Comparison of ENCODE assay signal across 14 cellular contexts in genomic region chr2:217551229-217551909, GRCh38.
DNase-seq lines count a peak whose midpoint lies in the region; ATAC-seq and TF ChIP-seq lines count a peak whose summit lies in the region.
"Had no signal": no experiment of that assay in that cellular context is flagged by ENCODE, and none has a peak within 500 bp of the region (broad histone marks: within the 10 kb centered on the region; RNA-seq: fewer than 3 reads in every experiment).

No MANE protein-coding gene starts in this region.

- H3K27ac Mint-ChIP-seq in mesothelial cell of epicardium, result peak overlapping the region; percentile 94
- H3K27ac Mint-ChIP-seq: T-helper 2 cell treated with Interferon-gamma antibody and Interleukin-4, amounts not matched to agents 5 μg/mL and 100 μg/mL, for 36 hours had no signal

- H3K27ac ChIP-seq in spleen, result no peak overlapping the region
- H3K27ac ChIP-seq: body of pancreas, skin epidermis had no signal

- TF ChIP-seq RAD21 in Ishikawa (IDR thresholded peaks at IDR 0.05; ENCODE audit: low read depth), result no peak

- no peak for ATAC-seq in GM21381 (IDR thresholded peaks at IDR 0.05; ENCODE audit: unreplicated experiment)
- ATAC-seq: body of pancreas had no signal

- no peaks in the 10 kb centered on the region for H3K4me1 ChIP-seq in spleen
- H3K4me1 ChIP-seq: body of pancreas had no signal

- H3K27me3 ChIP-seq in spleen (replicated peaks in 1 of 7), result no peaks in the 10 kb centered on the region

- TF ChIP-seq EP300 in Ishikawa (IDR thresholded peaks at IDR 0.05; ENCODE audit: borderline replicate concordance), result no peak

- peaks cover 12% of the 10 kb centered on the region for H3K36me3 Mint-ChIP-seq in mesothelial cell of epicardium

- peaks cover 0 to 1% (median 0%) of the 10 kb centered on the region in 8 donors for H3K9me3 ChIP-seq in spleen
- H3K9me3 ChIP-seq: body of pancreas had no signal

- no peak for TF ChIP-seq POLR2A in spleen (IDR thresholded peaks at IDR 0.05)

- H3K9me3 Mint-ChIP-seq in mesothelial cell of epicardium, result peaks cover 10% of the 10 kb centered on the region
- H3K9me3 Mint-ChIP-seq: T-helper 2 cell treated with Interferon-gamma antibody and Interleukin-4, amounts not matched to agents 5 μg/mL and 100 μg/mL, for 36 hours had no signal

- H3K4me3 Mint-ChIP-seq in mesothelial cell of epicardium, result no peak overlapping the region
- H3K4me3 Mint-ChIP-seq: T-helper 2 cell treated with Interferon-gamma antibody and Interleukin-4, amounts not matched to agents 5 μg/mL and 100 μg/mL, for 36 hours had no signal

- DNase-seq in Daoy (ENCODE audit: low read depth) (peak; percentile 63), dedifferentiated amniotic fluid mesenchymal stem cell (ENCODE audit: extremely low spot score) (peak; percentile 88), mesothelial cell of epicardium (ENCODE audit: low spot score in 2 of 2, unreplicated experiment in 2 of 2) (peak in 1 of 2 experiments; percentile 42), spleen (no peak), GOT3 (lab: John Stamatoyannopoulos, UW) (no peak), AML-193 (lab: John Stamatoyannopoulos, UW) (no peak)
- DNase-seq: body of pancreas; Calu3; NCI-H748 treated with DMSO at 0.1 percent for 48 hours; stimulated activated CD8-positive, alpha-beta memory T cell treated with anti-CD3 and anti-CD28 coated beads, Interleukin-4, amount 100 ng/mL, for 48 hours had no signal

- no peak for TF ChIP-seq CTCF in mesothelial cell of epicardium (IDR thresholded peaks at IDR 0.05; ENCODE audit: unreplicated experiment)
- no peak for TF ChIP-seq CTCF in spleen (IDR thresholded peaks at IDR 0.05 in 8 of 11, conservative IDR thresholded peaks at IDR 0.05 in 3 of 11)

- no peaks in the 10 kb centered on the region for H3K27me3 Mint-ChIP-seq in mesothelial cell of epicardium (ENCODE audit: low read depth)

- H3K36me3 ChIP-seq in spleen, result no peaks in the 10 kb centered on the region

- H3K4me1 Mint-ChIP-seq in mesothelial cell of epicardium, result peaks cover 59% of the 10 kb centered on the region

- WGBS in spleen, 5 donors, result 73 to 89% (median 77%) methylated on average over 4 of the region's 4 CpGs

- intact Hi-C loops in spleen (cut with DNase I; ENCODE audit: low total_unique reads), result no loop called here

- H3K4me3 ChIP-seq in spleen, result no peak overlapping the region
- H3K4me3 ChIP-seq: body of pancreas, skin epidermis had no signal

TF ChIP-seq in Ishikawa, 13 proteins besides CTCF, POLR2A, EP300 and RAD21:
- TF ChIP-seq EGR1 (IDR thresholded peaks at IDR 0.05) (no peak), TEAD4 (IDR thresholded peaks at IDR 0.05) (peak; percentile 75)

Comparison
In these comparisons a context has a peak if more than half of its experiments do, and no peak if none do; other contexts are left out.
1. DNase-seq: peak in Daoy (single experiment) and dedifferentiated amniotic fluid mesenchymal stem cell (single experiment); none in spleen (single experiment), GOT3 (single experiment) and AML-193 (0 of 2).